In the genomic region with DNA sequence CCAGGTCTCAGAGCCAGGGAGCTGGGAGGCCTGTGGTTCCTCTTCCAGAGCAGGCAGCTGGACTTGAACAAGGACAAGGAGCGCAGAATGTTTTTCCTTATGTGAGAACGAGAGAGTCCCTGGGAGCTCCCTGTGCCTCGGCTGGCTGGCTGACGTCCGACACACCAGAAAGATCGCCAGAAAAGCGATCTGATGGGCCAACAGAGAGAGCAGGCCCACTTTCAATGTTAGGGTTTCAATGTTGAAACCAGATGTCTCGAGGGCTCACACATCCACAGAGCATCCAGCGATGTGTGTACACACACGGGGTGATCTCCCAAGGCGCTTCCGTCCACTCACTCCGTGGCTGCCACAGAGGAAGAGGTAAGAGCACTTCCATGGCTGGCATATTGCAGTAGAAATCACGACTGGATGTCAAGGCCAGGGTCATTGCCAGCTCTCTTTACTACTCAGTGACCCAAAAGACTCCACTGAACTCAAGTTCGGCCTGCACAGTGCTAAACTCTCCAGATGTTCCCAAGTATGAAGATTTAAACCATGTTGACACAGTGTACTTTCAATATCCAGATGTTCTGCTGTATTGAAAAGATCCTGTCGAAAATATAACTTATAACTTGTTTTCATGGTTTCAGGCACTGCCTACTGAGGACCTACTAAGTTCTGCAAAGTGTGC, we compare ENCODE assay signal across 25 cellular contexts.
DNase-seq lines count a peak whose midpoint lies in the region; ATAC-seq and TF ChIP-seq lines count a peak whose summit lies in the region.
"Had no signal": no experiment of that assay in that cellular context is flagged by ENCODE, and none has a peak within 500 bp of the region (broad histone marks: within the 10 kb centered on the region; RNA-seq: fewer than 3 reads in every experiment).

No MANE protein-coding gene starts in this region.

- in situ Hi-C loops in KBM-7 (cut with MboI; ENCODE audit: low pct_unique_long_range_greater_than_20kb, low sequenced_read_pairs): no loop called here

- H3K27me3 Mint-ChIP-seq in activated CD4-positive, alpha-beta T cell treated with anti-CD3 and anti-CD28 coated beads, Interleukin-2, amount 10 ng/mL, durations not matched to agents 24 days and 14 days: peaks cover 5% of the 10 kb centered on the region

- peaks cover 16% of the 10 kb centered on the region for H3K4me1 Mint-ChIP-seq in activated CD4-positive, alpha-beta T cell treated with anti-CD3 and anti-CD28 coated beads, Interleukin-2, amount 10 ng/mL, durations not matched to agents 24 days and 14 days

- TF ChIP-seq CTCF in left ventricle myocardium inferior (IDR thresholded peaks at IDR 0.05; ENCODE audit: borderline replicate concordance): no peak

- H3K4me3 Mint-ChIP-seq in activated CD4-positive, alpha-beta T cell treated with anti-CD3 and anti-CD28 coated beads, Interleukin-2, amount 10 ng/mL, durations not matched to agents 24 days and 14 days: no peak overlapping the region
- H3K4me3 Mint-ChIP-seq: CD8-positive, alpha-beta T cell; H9; HFFc6 had no signal

- no peaks in the 10 kb centered on the region for H3K27me3 ChIP-seq in adipocyte (replicated peaks; ENCODE audit: control insufficient read depth, insufficient read depth, low read length)
- H3K27me3 ChIP-seq in left ventricle myocardium inferior (ENCODE audit: low read depth): no peaks in the 10 kb centered on the region
- H3K27me3 ChIP-seq: BLaER1 treated with 17β-estradiol and CSF1 and Interleukin-3, amounts not matched to agents 10 nM and 100 nM had no signal

- DNase-seq in activated CD4-positive, alpha-beta T cell treated with anti-CD3 and anti-CD28 coated beads, Interleukin-2, amount 10 ng/mL, durations not matched to agents 24 days and 14 days: peak; percentile 47
- no peak for DNase-seq in activated CD4-positive, alpha-beta T cell treated with anti-CD3 and anti-CD28 coated beads, Interleukin-2, amount 50 U/mL, for 48 hours
- DNase-seq in adipocyte (ENCODE audit: low read depth) (no peak), left ventricle myocardium inferior (peak; percentile 40), sciatic nerve (ENCODE audit: low spot score) (no peak), hypothalamus (lab: John Stamatoyannopoulos, UW) (no peak), KBM-7 (no peak)
- no peak for DNase-seq in stimulated activated CD4-positive, alpha-beta T cell treated with anti-CD3 and anti-CD28 coated beads, Interleukin-4, amount 100 ng/mL, for 1 hour
- DNase-seq: ACHN; CD8-positive, alpha-beta T cell; DND-41; H9; HFFc6; KG1; NCI-H1105; NCI-H146; NCI-H2029; NCI-H226; NCI-H524; NCI-H774; NK-92 treated with Interleukin-12 subunit alpha and Interleukin-12 subunit beta, amount 100 ng/mL, for 24 hours had no signal

- H3K4me1 ChIP-seq in adipocyte (ENCODE audit: control insufficient read depth, insufficient read depth, low read length): peaks cover 13% of the 10 kb centered on the region
- H3K4me1 ChIP-seq in left ventricle myocardium inferior: no peaks in the 10 kb centered on the region

- peak overlapping the region; percentile 60 for H3K27ac ChIP-seq in left ventricle myocardium inferior (replicated peaks)
- H3K27ac ChIP-seq: 22Rv1; BLaER1 treated with 17β-estradiol and CSF1 and Interleukin-3, amounts not matched to agents 10 nM and 100 nM; HL-60; RWPE1 had no signal

- H3K27ac Mint-ChIP-seq in activated CD4-positive, alpha-beta T cell treated with anti-CD3 and anti-CD28 coated beads, Interleukin-2, amount 10 ng/mL, durations not matched to agents 24 days and 14 days: no peak overlapping the region
- H3K27ac Mint-ChIP-seq: CD8-positive, alpha-beta T cell; HFFc6 had no signal

- peaks cover 2% of the 10 kb centered on the region for H3K36me3 Mint-ChIP-seq in activated CD4-positive, alpha-beta T cell treated with anti-CD3 and anti-CD28 coated beads, Interleukin-2, amount 10 ng/mL, durations not matched to agents 24 days and 14 days (ENCODE audit: low read depth)
- H3K36me3 Mint-ChIP-seq: CD8-positive, alpha-beta T cell had no signal

- H3K36me3 ChIP-seq in adipocyte (ENCODE audit: control insufficient read depth, insufficient read depth, low read length, severe bottlenecking) (peaks cover 8% of the 10 kb centered on the region), left ventricle myocardium inferior (no peaks in the 10 kb centered on the region)
- H3K36me3 ChIP-seq: BLaER1 treated with 17β-estradiol and CSF1 and Interleukin-3, amounts not matched to agents 10 nM and 100 nM had no signal

- H3K4me3 ChIP-seq in adipocyte (ENCODE audit: low read length): no peak overlapping the region
- no peak overlapping the region for H3K4me3 ChIP-seq in left ventricle myocardium inferior
- H3K4me3 ChIP-seq: BLaER1 treated with 17β-estradiol and CSF1 and Interleukin-3, amounts not matched to agents 10 nM and 100 nM had no signal

- intact Hi-C loops in activated CD4-positive, alpha-beta T cell treated with anti-CD3 and anti-CD28 coated beads, Interleukin-2, amount 10 ng/mL, durations not matched to agents 24 days and 14 days (cut with micrococcal nuclease): no loop called here
- intact Hi-C loops in left ventricle myocardium inferior (cut with micrococcal nuclease) (no loop called here), sciatic nerve (cut with DNase I) (no loop called here)

- H3K9ac ChIP-seq in adipocyte (ENCODE audit: low read length): peak overlapping the region; percentile 28
- H3K9ac ChIP-seq: BLaER1 treated with 17β-estradiol and CSF1 and Interleukin-3, amounts not matched to agents 10 nM and 100 nM had no signal

- H3K9me3 Mint-ChIP-seq in activated CD4-positive, alpha-beta T cell treated with anti-CD3 and anti-CD28 coated beads, Interleukin-2, amount 10 ng/mL, durations not matched to agents 24 days and 14 days: peaks cover 7% of the 10 kb centered on the region
- H3K9me3 Mint-ChIP-seq: HFFc6 had no signal

- H3K9me3 ChIP-seq in adipocyte (ENCODE audit: control insufficient read depth, low read length) (peaks cover 4% of the 10 kb centered on the region), left ventricle myocardium inferior (replicated peaks) (peaks cover 8% of the 10 kb centered on the region)

- ATAC-seq in sciatic nerve: peak; percentile 82
- ATAC-seq: CD8-positive, alpha-beta T cell had no signal

Comparison
In these comparisons a context has a peak if more than half of its experiments do, and no peak if none do; other contexts are left out.
1. DNase-seq: peak in activated CD4-positive, alpha-beta T cell treated with anti-CD3 and anti-CD28 coated beads, Interleukin-2, amount 10 ng/mL, durations not matched to agents 24 days and 14 days (single experiment) and left ventricle myocardium inferior (single experiment); none in activated CD4-positive, alpha-beta T cell treated with anti-CD3 and anti-CD28 coated beads, Interleukin-2, amount 50 U/mL, for 48 hours (0 of 2), adipocyte (single experiment), sciatic nerve (single experiment), stimulated activated CD4-positive, alpha-beta T cell treated with anti-CD3 and anti-CD28 coated beads, Interleukin-4, amount 100 ng/mL, for 1 hour (single experiment), hypothalamus (0 of 51) and KBM-7 (single experiment).